Comparison of ENCODE assay signal across 8 cellular contexts in the genomic region with DNA sequence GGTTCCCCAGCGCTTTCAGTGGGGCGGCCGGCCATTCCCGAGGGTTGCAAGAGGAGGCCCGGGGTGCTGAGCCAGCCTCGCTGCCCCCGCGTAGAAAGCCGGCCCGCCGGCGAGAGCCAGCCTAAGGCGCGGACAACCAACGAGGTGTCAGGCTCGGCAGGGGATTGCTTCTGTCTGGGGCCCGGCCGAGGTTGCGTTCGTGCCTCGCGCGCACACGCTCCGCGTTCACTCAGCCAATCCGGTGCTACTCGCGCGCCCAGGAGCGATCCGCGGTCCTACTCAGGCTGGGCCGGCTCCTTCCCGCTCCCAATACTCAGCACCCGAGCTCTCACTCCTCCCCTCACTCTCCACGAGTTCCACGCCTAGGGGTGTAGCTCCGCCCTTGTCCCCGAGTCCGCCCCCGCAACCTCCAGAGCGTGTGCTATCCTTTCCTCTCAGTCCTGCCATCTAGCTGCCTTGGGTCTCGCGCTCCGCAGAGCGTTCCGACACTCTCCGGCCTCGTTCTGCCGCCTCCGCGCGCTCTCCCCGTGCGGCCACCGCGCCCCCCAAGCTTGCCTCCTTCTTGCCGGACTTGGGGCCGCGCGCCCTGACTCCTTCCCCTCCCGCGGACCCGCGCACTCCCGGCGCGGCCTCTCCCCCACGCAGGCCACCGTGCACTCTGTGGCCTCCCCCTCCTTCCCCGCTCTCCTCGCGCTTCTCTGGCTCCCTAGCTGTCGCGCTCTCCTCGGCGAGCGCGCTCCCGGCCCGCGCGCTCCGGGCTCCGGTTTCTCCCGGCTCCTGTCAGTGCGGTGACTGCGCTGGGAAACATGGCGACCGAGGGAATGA. TPM values are rescaled to one million over a fixed set of nuclear protein-coding genes. Genes with fewer than 3 reads are reported as not detected.
DNase-seq lines count a peak whose midpoint lies in the region; ATAC-seq and TF ChIP-seq lines count a peak whose summit lies in the region.

A gene (plus strand): TSS at position 426 of the 825 bp plus-strand sequence.

- H3K27me3 Mint-ChIP-seq in activated CD4-positive, alpha-beta T cell treated with anti-CD3 and anti-CD28 coated beads, Interleukin-2, amount 10 ng/mL, durations not matched to agents 24 days and 14 days: peaks cover 20% of the 10 kb centered on the region

- peaks cover 24% of the 10 kb centered on the region for H3K4me1 Mint-ChIP-seq in activated CD4-positive, alpha-beta T cell treated with anti-CD3 and anti-CD28 coated beads, Interleukin-2, amount 10 ng/mL, durations not matched to agents 24 days and 14 days

- peak within 1 kb of the TSS; percentile 89 to 91 for H3K27ac ChIP-seq in coronary artery

- H3K4me3 ChIP-seq in coronary artery: peak within 1 kb of the TSS; percentile 74

- DNase-seq in AG09319 (ENCODE audit: extremely low read depth, low read depth) (peak; percentile 94), NCI-H446 treated with DMSO at 0.1 percent for 48 hours (lab: John Stamatoyannopoulos, UW) (peak; percentile 98), coronary artery (ENCODE audit: low spot score) (peak; percentile 97), left colon (peak; percentile 95 to 97)
- peak; percentile 97 for DNase-seq in activated CD4-positive, alpha-beta T cell treated with anti-CD3 and anti-CD28 coated beads, Interleukin-2, amount 10 ng/mL, durations not matched to agents 24 days and 14 days
- DNase-seq in stimulated activated CD4-positive, alpha-beta T cell treated with anti-CD3 and anti-CD28 coated beads, Interleukin-1b, Interleukin-23, amount 100 ng/mL, for 48 hours: peak; percentile 94

- H3K9me3 Mint-ChIP-seq in activated CD4-positive, alpha-beta T cell treated with anti-CD3 and anti-CD28 coated beads, Interleukin-2, amount 10 ng/mL, durations not matched to agents 24 days and 14 days: no peaks in the 10 kb centered on the region

- intact Hi-C loops in activated CD4-positive, alpha-beta T cell treated with anti-CD3 and anti-CD28 coated beads, Interleukin-2, amount 10 ng/mL, durations not matched to agents 24 days and 14 days (cut with micrococcal nuclease): loop anchor here (1.0 to 5.0 kb wide), 6 partner anchors 104 to 1309 kb away; a partner anchor contains a TSS
- intact Hi-C loops in left colon (cut with DNase I, micrococcal nuclease): no loop called here

- H3K4me3 Mint-ChIP-seq in activated CD4-positive, alpha-beta T cell treated with anti-CD3 and anti-CD28 coated beads, Interleukin-2, amount 10 ng/mL, durations not matched to agents 24 days and 14 days: peak within 1 kb of the TSS; percentile 89

- TF ChIP-seq CTCF in AG09319 (IDR thresholded peaks at IDR 0.05; ENCODE audit: low read depth, low read length): peak; percentile 38
- TF ChIP-seq CTCF in coronary artery (IDR thresholded peaks at IDR 0.05): no peak

- H3K36me3 Mint-ChIP-seq in activated CD4-positive, alpha-beta T cell treated with anti-CD3 and anti-CD28 coated beads, Interleukin-2, amount 10 ng/mL, durations not matched to agents 24 days and 14 days (ENCODE audit: low read depth): peaks cover under 1% of the 10 kb centered on the region

- H3K27ac Mint-ChIP-seq in activated CD4-positive, alpha-beta T cell treated with anti-CD3 and anti-CD28 coated beads, Interleukin-2, amount 10 ng/mL, durations not matched to agents 24 days and 14 days: peak within 1 kb of the TSS; percentile 96

- ATAC-seq in GM19023 (IDR thresholded peaks at IDR 0.05; ENCODE audit: unreplicated experiment) (peak; percentile 85), HG03280 (IDR thresholded peaks at IDR 0.05; ENCODE audit: unreplicated experiment) (peak; percentile 83), left colon (peak; percentile 93)

RNA-seq across cellular contexts. Expression of the gene that starts here (rescaled TPM):
- total RNA-seq in activated CD4-positive, alpha-beta T cell treated with anti-CD3 and anti-CD28 coated beads, Interleukin-2, amount 10 ng/mL, durations not matched to agents 24 days and 14 days: 44.4 and 46.8 TPM in 2 replicates
- total RNA-seq in left colon: 10 to 100 TPM; 27.1 to 31.0 TPM

Comparison
In these comparisons a context has a peak if more than half of its experiments do, and no peak if none do; other contexts are left out.
1. Peak in every context shown above with its lines: DNase-seq, ATAC-seq, H3K4me3 ChIP-seq and H3K27ac ChIP-seq.